In the genomic region with DNA sequence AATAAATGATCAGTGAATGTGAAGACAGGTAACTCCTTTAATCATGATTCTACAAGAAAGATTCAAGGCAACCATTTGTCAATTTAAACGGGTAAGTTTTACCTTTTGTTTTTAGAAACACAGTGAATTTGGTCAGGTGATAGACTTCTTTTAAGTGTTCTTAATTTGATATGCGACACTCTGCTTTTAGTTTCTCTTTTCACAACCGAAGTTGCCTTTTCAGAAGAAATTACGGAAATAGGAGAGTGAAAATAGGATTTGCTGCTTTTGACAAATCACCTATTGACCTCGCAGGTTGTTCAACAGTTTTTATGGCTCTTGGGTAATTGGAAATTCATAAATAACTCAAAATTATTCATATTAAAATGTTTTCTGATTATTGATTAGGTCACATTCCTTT, we compare ENCODE assay signal across 25 cellular contexts.
DNase-seq lines count a peak whose midpoint lies in the region; ATAC-seq and TF ChIP-seq lines count a peak whose summit lies in the region.
"Had no signal": no experiment of that assay in that cellular context is flagged by ENCODE, and none has a peak within 500 bp of the region (broad histone marks: within the 10 kb centered on the region; RNA-seq: fewer than 3 reads in every experiment).

No MANE protein-coding gene starts in this region.

- 87% methylated on average over 5 of the region's 5 CpGs for WGBS in hepatocyte (ENCODE audit: low lambda C conversion rate, missing lambda C conversion rate)
- WGBS in esophagus muscularis mucosa, result 92% methylated on average over 5 of the region's 5 CpGs

- intact Hi-C loops in PC-3 (cut with micrococcal nuclease) (no loop called here), esophagus muscularis mucosa (cut with DNase I) (no loop called here)

- H3K4me2 ChIP-seq in MM.1S (ENCODE audit: low read depth, low read length) (peak overlapping the region; percentile 40), OCI-LY3 (ENCODE audit: low read length) (peak overlapping the region; percentile 57), PC-3 (ENCODE audit: low read length) (no peak overlapping the region), neural progenitor cell (no peak overlapping the region), hepatocyte (no peak overlapping the region)
- H3K4me2 ChIP-seq: BLaER1 had no signal

- H3K9me3 ChIP-seq in MM.1S (replicated peaks; ENCODE audit: insufficient read depth, low read length), result no peaks in the 10 kb centered on the region
- H3K9me3 ChIP-seq in OCI-LY3 (ENCODE audit: insufficient read depth, low read length), result no peaks in the 10 kb centered on the region
- no peaks in the 10 kb centered on the region for H3K9me3 ChIP-seq in PC-3 (ENCODE audit: low read length)
- H3K9me3 ChIP-seq in neural progenitor cell (ENCODE audit: low read depth), result no peaks in the 10 kb centered on the region
- no peaks in the 10 kb centered on the region for H3K9me3 ChIP-seq in hepatocyte (ENCODE audit: low read depth)
- H3K9me3 ChIP-seq in esophagus muscularis mucosa, result no peaks in the 10 kb centered on the region
- H3K9me3 ChIP-seq in HAP-1, result no peaks in the 10 kb centered on the region
- H3K9me3 ChIP-seq: BE2C, BLaER1 had no signal

- DNase-seq in MM.1S (peak; percentile 85), PC-3 (no peak), neural progenitor cell (ENCODE audit: low spot score) (no peak), hepatocyte (ENCODE audit: low spot score) (no peak), esophagus muscularis mucosa (ENCODE audit: extremely low spot score) (no peak), OCI-M2 (lab: John Stamatoyannopoulos, UW; ENCODE audit: unreplicated experiment) (no peak), HAP-1 (ENCODE audit: low spot score in 2 of 2) (no peak)
- DNase-seq: 8988T; ACHN; BE2C; C1 segment of cervical spinal cord; CD4-positive, alpha-beta memory T cell; CD4-positive, CD25-positive, alpha-beta regulatory T cell; CD8-positive, alpha-beta memory T cell; COR-L47; DMS 273 treated with DMSO at 0.1 percent for 48 hours; DMS153; DMS53; DMS79; DND-41; EL; GF-D8 had no signal

- peak overlapping the region; percentile 2; the same call in 1 of the 2 replicates for H3K9ac ChIP-seq in MM.1S (ENCODE audit: low read length)
- H3K9ac ChIP-seq in OCI-LY3 (ENCODE audit: low read length), result no peak overlapping the region
- no peak overlapping the region for H3K9ac ChIP-seq in PC-3 (ENCODE audit: low read length)
- H3K9ac ChIP-seq in neural progenitor cell, result no peak overlapping the region
- H3K9ac ChIP-seq: BLaER1 had no signal

- no peaks in the 10 kb centered on the region for H3K9me2 ChIP-seq in MM.1S (replicated peaks; ENCODE audit: insufficient read depth, low read length)
- H3K9me2 ChIP-seq in PC-3 (replicated peaks; ENCODE audit: low read length), result no peaks in the 10 kb centered on the region
- no peaks in the 10 kb centered on the region for H3K9me2 ChIP-seq in hepatocyte (replicated peaks; ENCODE audit: insufficient read depth)

- H3K79me2 ChIP-seq in MM.1S (ENCODE audit: low read length), result no peaks in the 10 kb centered on the region
- no peaks in the 10 kb centered on the region for H3K79me2 ChIP-seq in OCI-LY3 (ENCODE audit: low read length)
- H3K79me2 ChIP-seq in PC-3 (ENCODE audit: low read length), result no peaks in the 10 kb centered on the region
- no peaks in the 10 kb centered on the region for H3K79me2 ChIP-seq in neural progenitor cell (ENCODE audit: low read depth)
- H3K79me2 ChIP-seq in hepatocyte, result no peaks in the 10 kb centered on the region

- H3K27me3 ChIP-seq in MM.1S (replicated peaks; ENCODE audit: insufficient read depth, low read length) (no peaks in the 10 kb centered on the region), OCI-LY3 (ENCODE audit: low read depth, low read length) (no peaks in the 10 kb centered on the region), PC-3 (ENCODE audit: low read length) (peaks cover 3% of the 10 kb centered on the region; the same call in 1 of the 2 replicates), neural progenitor cell (no peaks in the 10 kb centered on the region), hepatocyte (no peaks in the 10 kb centered on the region), esophagus muscularis mucosa (no peaks in the 10 kb centered on the region), HAP-1 (ENCODE audit: low read depth) (no peaks in the 10 kb centered on the region)
- H3K27me3 ChIP-seq: BE2C, BLaER1 had no signal

- no peaks in the 10 kb centered on the region for H3K36me3 Mint-ChIP-seq in neural progenitor cell
- H3K36me3 Mint-ChIP-seq: CD14-positive monocyte; CD4-positive, alpha-beta memory T cell; CD4-positive, CD25-positive, alpha-beta regulatory T cell; CD8-positive, alpha-beta memory T cell had no signal

- no peak overlapping the region for H3K27ac Mint-ChIP-seq in neural progenitor cell
- H3K27ac Mint-ChIP-seq: CD14-positive monocyte; CD4-positive, alpha-beta memory T cell; CD4-positive, CD25-positive, alpha-beta regulatory T cell; CD8-positive, alpha-beta memory T cell had no signal

- H3F3A ChIP-seq in MM.1S (ENCODE audit: insufficient read depth, low read length), result no peaks in the 10 kb centered on the region
- no peaks in the 10 kb centered on the region for H3F3A ChIP-seq in PC-3 (ENCODE audit: low read length, unreplicated experiment)
- no peaks in the 10 kb centered on the region for H3F3A ChIP-seq in neural progenitor cell (ENCODE audit: low read depth)

- H3K9me3 Mint-ChIP-seq in neural progenitor cell, result no peaks in the 10 kb centered on the region

- TF ChIP-seq POLR2A in esophagus muscularis mucosa (IDR thresholded peaks at IDR 0.05; ENCODE audit: low read depth), result no peak

- H3K4me1 ChIP-seq in MM.1S (ENCODE audit: low read length) (0 out of 2 replicates have a peak, but pooled peaks cover 4% of the 10 kb centered on the region), OCI-LY3 (ENCODE audit: low read length) (peaks cover 2% of the 10 kb centered on the region; the same call in 1 of the 2 replicates), PC-3 (ENCODE audit: insufficient read depth, low read length) (no peaks in the 10 kb centered on the region), neural progenitor cell (no peaks in the 10 kb centered on the region), hepatocyte (ENCODE audit: insufficient read depth) (no peaks in the 10 kb centered on the region), esophagus muscularis mucosa (no peaks in the 10 kb centered on the region), HAP-1 (no peaks in the 10 kb centered on the region)
- H3K4me1 ChIP-seq: BE2C, BLaER1 had no signal

- H4K20me1 ChIP-seq in MM.1S (ENCODE audit: insufficient read depth, low read length), result no peaks in the 10 kb centered on the region
- H4K20me1 ChIP-seq in OCI-LY3 (ENCODE audit: insufficient read depth, low read length), result no peaks in the 10 kb centered on the region
- no peaks in the 10 kb centered on the region for H4K20me1 ChIP-seq in PC-3 (ENCODE audit: low read length)
- H4K20me1 ChIP-seq in neural progenitor cell (ENCODE audit: low read depth), result no peaks in the 10 kb centered on the region
- H4K20me1 ChIP-seq in hepatocyte (ENCODE audit: insufficient read depth, poor library complexity, severe bottlenecking), result no peaks in the 10 kb centered on the region
- H4K20me1 ChIP-seq: BLaER1 had no signal

- POLR2A ChIA-PET in PC-3 (lab: Charles Lee; ENCODE audit: unreplicated experiment), result no interaction called here

- BruUV-seq in PC-3 (replicated peaks; lab: Mats Ljungman, UMichigan), result no TSS peak

- no peak for TF ChIP-seq EP300 in esophagus muscularis mucosa (IDR thresholded peaks at IDR 0.05)

- no peaks in the 10 kb centered on the region for H3K4me1 Mint-ChIP-seq in neural progenitor cell
- H3K4me1 Mint-ChIP-seq: CD14-positive monocyte; CD4-positive, alpha-beta memory T cell; CD4-positive, CD25-positive, alpha-beta regulatory T cell; CD8-positive, alpha-beta memory T cell had no signal

- in situ Hi-C loops in HAP-1 (cut with MboI; ENCODE audit: low sequenced_read_pairs), result no loop called here

- H3K4me3 Mint-ChIP-seq in neural progenitor cell, result no peak overlapping the region
- H3K4me3 Mint-ChIP-seq: CD14-positive monocyte; CD4-positive, alpha-beta memory T cell; CD4-positive, CD25-positive, alpha-beta regulatory T cell; CD8-positive, alpha-beta memory T cell had no signal

- no peak for ATAC-seq in PC-3

- CTCF ChIA-PET in PC-3 (lab: Charles Lee), result no interaction called here

- H2AFZ ChIP-seq in MM.1S (ENCODE audit: low read length), result peak overlapping the region; percentile 50
- no peak overlapping the region for H2AFZ ChIP-seq in OCI-LY3 (ENCODE audit: low read depth, low read length)
- peak overlapping the region; percentile 6; the same call in 1 of the 2 replicates for H2AFZ ChIP-seq in PC-3 (ENCODE audit: low read length)
- peak overlapping the region; percentile 42 for H2AFZ ChIP-seq in neural progenitor cell (replicated peaks)
- no peak overlapping the region for H2AFZ ChIP-seq in hepatocyte

- H3K4me3 ChIP-seq in MM.1S (ENCODE audit: low read length) (peak overlapping the region; percentile 35), OCI-LY3 (ENCODE audit: low read length) (peak overlapping the region; percentile 37), PC-3 (ENCODE audit: low read length) (no peak overlapping the region), neural progenitor cell (no peak overlapping the region), hepatocyte (no peak overlapping the region), esophagus muscularis mucosa (no peak overlapping the region), HAP-1 (no peak overlapping the region)
- H3K4me3 ChIP-seq: BLaER1 had no signal

- H3K27me3 Mint-ChIP-seq in neural progenitor cell (ENCODE audit: insufficient read depth, low read depth), result no peaks in the 10 kb centered on the region
- H3K27me3 Mint-ChIP-seq: CD4-positive, alpha-beta memory T cell; CD4-positive, CD25-positive, alpha-beta regulatory T cell; CD8-positive, alpha-beta memory T cell had no signal

- H3K36me3 ChIP-seq in MM.1S (replicated peaks; ENCODE audit: insufficient read depth, low read length), result no peaks in the 10 kb centered on the region
- no peaks in the 10 kb centered on the region for H3K36me3 ChIP-seq in OCI-LY3 (replicated peaks; ENCODE audit: low read depth, low read length)
- H3K36me3 ChIP-seq in PC-3 (ENCODE audit: low read depth, low read length), result no peaks in the 10 kb centered on the region
- no peaks in the 10 kb centered on the region for H3K36me3 ChIP-seq in neural progenitor cell
- no peaks in the 10 kb centered on the region for H3K36me3 ChIP-seq in hepatocyte (replicated peaks; ENCODE audit: insufficient read depth, low read depth)
- no peaks in the 10 kb centered on the region for H3K36me3 ChIP-seq in esophagus muscularis mucosa
- no peaks in the 10 kb centered on the region for H3K36me3 ChIP-seq in HAP-1 (replicated peaks)
- H3K36me3 ChIP-seq: BE2C, BLaER1 had no signal

- no peak overlapping the region; the same call in 1 of the 2 replicates for H3K27ac ChIP-seq in MM.1S (ENCODE audit: low read length)
- H3K27ac ChIP-seq in OCI-LY3 (ENCODE audit: low read length), result no peak overlapping the region
- no peak overlapping the region for H3K27ac ChIP-seq in PC-3 (ENCODE audit: low read length)
- H3K27ac ChIP-seq in neural progenitor cell, result no peak overlapping the region
- H3K27ac ChIP-seq in hepatocyte, result no peak overlapping the region
- no peak overlapping the region for H3K27ac ChIP-seq in esophagus muscularis mucosa (replicated peaks in 1 of 4)
- H3K27ac ChIP-seq: BLaER1 had no signal

- TF ChIP-seq CTCF in MM.1S (IDR thresholded peaks at IDR 0.05; ENCODE audit: low read length) (no peak), OCI-LY3 (IDR thresholded peaks at IDR 0.05; ENCODE audit: low read depth, low read length) (no peak), PC-3 (conservative IDR thresholded peaks at IDR 0.05; ENCODE audit: low read depth, low read length) (no peak), neural progenitor cell (IDR thresholded peaks at IDR 0.05) (no peak), hepatocyte (IDR thresholded peaks at IDR 0.05; ENCODE audit: poor library complexity) (no peak), esophagus muscularis mucosa (IDR thresholded peaks at IDR 0.05) (no peak)

Comparison
In these comparisons a context has a peak if more than half of its experiments do, and no peak if none do; other contexts are left out.
1. H2AFZ ChIP-seq: peak in MM.1S (single experiment), PC-3 (single experiment) and neural progenitor cell (single experiment); none in OCI-LY3 (single experiment) and hepatocyte (single experiment).
2. H3K4me2 ChIP-seq: peak in MM.1S (single experiment) and OCI-LY3 (single experiment); none in PC-3 (single experiment), neural progenitor cell (single experiment) and hepatocyte (single experiment).
3. H3K4me3 ChIP-seq: peak in MM.1S (single experiment) and OCI-LY3 (single experiment); none in PC-3 (single experiment), neural progenitor cell (single experiment), hepatocyte (single experiment), esophagus muscularis mucosa (0 of 4) and HAP-1 (single experiment).